1 cellular context compared by ENCODE assay signal in the genomic region with DNA sequence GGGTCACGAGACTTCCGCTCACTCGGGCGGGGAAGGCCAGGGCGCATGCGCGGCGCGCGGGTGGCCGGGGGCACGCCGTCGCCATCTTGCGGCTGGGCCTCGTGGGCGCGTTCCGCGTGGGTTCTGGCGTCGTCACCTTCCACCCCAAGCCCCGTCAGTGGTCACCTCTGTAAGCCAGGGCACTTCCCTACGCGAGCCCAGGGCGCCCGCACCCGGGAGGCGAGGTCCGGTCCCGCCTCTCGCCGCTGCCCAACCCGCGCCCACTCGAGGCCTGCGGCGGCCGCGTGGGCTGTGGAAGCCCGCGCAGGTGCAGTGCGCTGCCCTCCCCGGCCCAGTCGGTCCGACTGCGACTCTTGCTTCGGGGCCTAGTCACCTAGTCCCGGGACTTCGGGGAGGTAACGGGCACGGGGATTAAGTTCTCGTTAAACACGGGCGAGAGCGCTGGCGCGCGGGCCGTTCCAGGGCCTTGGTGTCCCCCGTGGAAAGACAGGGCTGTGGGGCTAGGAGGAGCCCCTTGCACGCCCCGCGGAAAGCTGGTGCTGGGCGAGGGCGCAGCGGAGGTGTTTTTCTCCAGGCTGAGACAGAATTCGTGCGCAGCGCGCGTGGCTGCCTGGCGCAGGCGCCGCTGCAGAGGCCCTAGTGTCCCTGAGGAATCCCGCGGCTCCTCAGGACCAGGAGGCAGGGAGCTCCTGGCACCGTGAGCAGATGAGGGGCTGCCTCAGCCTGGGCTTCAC.
TF ChIP-seq lines count a peak whose summit lies in the region.

No MANE protein-coding gene starts in this region.

TF ChIP-seq in HepG2, 621 proteins besides CTCF, POLR2A, EP300 and RAD21 (continued from another document and continues in another):
- TF ChIP-seq KDM5B (CRISPR knock-in tag; IDR thresholded peaks at IDR 0.05; ENCODE audit: borderline replicate concordance) = peak; percentile 100
- TF ChIP-seq GPN1 (CRISPR knock-in tag; IDR thresholded peaks at IDR 0.05; ENCODE audit: borderline replicate concordance) = no peak
- peak; percentile 74 for TF ChIP-seq ZZZ3 (CRISPR knock-in tag; IDR thresholded peaks at IDR 0.05; ENCODE audit: borderline replicate concordance)
- TF ChIP-seq TAF1 (CRISPR knock-in tag; IDR thresholded peaks at IDR 0.05) = peak; percentile 83
- TF ChIP-seq NFYC (CRISPR knock-in tag; IDR thresholded peaks at IDR 0.05) = peak; percentile 56
- TF ChIP-seq, protein P1, sequence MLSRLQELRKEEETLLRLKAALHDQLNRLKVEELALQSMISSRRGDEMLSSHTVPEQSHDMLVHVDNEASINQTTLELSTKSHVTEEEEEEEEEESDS (CRISPR knock-in tag; IDR thresholded peaks at IDR 0.05; ENCODE audit: borderline replicate concordance) = no peak
- TF ChIP-seq CREM (IDR thresholded peaks at IDR 0.05) = no peak
- no peak for TF ChIP-seq CREM (CRISPR knock-in tag; IDR thresholded peaks at IDR 0.05)
- peak; percentile 93 for TF ChIP-seq ZFP36L1 (CRISPR knock-in tag; IDR thresholded peaks at IDR 0.05)
- TF ChIP-seq MLLT10 (CRISPR knock-in tag; IDR thresholded peaks at IDR 0.05) = no peak
- TF ChIP-seq, protein P2, sequence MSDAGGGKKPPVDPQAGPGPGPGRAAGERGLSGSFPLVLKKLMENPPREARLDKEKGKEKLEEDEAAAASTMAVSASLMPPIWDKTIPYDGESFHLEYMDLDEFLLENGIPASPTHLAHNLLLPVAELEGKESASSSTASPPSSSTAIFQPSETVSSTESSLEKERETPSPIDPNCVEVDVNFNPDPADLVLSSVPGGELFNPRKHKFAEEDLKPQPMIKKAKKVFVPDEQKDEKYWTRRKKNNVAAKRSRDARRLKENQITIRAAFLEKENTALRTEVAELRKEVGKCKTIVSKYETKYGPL (CRISPR knock-in tag; IDR thresholded peaks at IDR 0.05) = no peak
- TF ChIP-seq, protein P3, sequence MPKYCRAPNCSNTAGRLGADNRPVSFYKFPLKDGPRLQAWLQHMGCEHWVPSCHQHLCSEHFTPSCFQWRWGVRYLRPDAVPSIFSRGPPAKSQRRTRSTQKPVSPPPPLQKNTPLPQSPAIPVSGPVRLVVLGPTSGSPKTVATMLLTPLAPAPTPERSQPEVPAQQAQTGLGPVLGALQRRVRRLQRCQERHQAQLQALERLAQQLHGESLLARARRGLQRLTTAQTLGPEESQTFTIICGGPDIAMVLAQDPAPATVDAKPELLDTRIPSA (CRISPR knock-in tag; IDR thresholded peaks at IDR 0.05; ENCODE audit: borderline replicate concordance) = no peak; the same call in 1 of the 2 replicates
- TF ChIP-seq ZNF652 (CRISPR knock-in tag; IDR thresholded peaks at IDR 0.05; ENCODE audit: borderline replicate concordance, low read depth) = no peak
- TF ChIP-seq SP1 (IDR thresholded peaks at IDR 0.05) = no peak
- peak; percentile 60 for TF ChIP-seq SP1 (CRISPR knock-in tag; IDR thresholded peaks at IDR 0.05)
- no peak for TF ChIP-seq ZNF33A (CRISPR knock-in tag; IDR thresholded peaks at IDR 0.05; ENCODE audit: borderline replicate concordance)
- no peak for TF ChIP-seq FOXJ3 (CRISPR knock-in tag; IDR thresholded peaks at IDR 0.05; ENCODE audit: borderline replicate concordance)
- TF ChIP-seq ZNF317 (CRISPR knock-in tag; IDR thresholded peaks at IDR 0.05) = no peak; the same call in 1 of the 2 replicates
- TF ChIP-seq, protein P4, sequence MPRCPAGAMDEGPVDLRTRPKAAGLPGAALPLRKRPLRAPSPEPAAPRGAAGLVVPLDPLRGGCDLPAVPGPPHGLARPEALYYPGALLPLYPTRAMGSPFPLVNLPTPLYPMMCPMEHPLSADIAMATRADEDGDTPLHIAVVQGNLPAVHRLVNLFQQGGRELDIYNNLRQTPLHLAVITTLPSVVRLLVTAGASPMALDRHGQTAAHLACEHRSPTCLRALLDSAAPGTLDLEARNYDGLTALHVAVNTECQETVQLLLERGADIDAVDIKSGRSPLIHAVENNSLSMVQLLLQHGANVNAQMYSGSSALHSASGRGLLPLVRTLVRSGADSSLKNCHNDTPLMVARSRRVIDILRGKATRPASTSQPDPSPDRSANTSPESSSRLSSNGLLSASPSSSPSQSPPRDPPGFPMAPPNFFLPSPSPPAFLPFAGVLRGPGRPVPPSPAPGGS (CRISPR knock-in tag; IDR thresholded peaks at IDR 0.05) = peak; percentile 97; the same call in 1 of the 2 replicates
- TF ChIP-seq, protein P5, sequence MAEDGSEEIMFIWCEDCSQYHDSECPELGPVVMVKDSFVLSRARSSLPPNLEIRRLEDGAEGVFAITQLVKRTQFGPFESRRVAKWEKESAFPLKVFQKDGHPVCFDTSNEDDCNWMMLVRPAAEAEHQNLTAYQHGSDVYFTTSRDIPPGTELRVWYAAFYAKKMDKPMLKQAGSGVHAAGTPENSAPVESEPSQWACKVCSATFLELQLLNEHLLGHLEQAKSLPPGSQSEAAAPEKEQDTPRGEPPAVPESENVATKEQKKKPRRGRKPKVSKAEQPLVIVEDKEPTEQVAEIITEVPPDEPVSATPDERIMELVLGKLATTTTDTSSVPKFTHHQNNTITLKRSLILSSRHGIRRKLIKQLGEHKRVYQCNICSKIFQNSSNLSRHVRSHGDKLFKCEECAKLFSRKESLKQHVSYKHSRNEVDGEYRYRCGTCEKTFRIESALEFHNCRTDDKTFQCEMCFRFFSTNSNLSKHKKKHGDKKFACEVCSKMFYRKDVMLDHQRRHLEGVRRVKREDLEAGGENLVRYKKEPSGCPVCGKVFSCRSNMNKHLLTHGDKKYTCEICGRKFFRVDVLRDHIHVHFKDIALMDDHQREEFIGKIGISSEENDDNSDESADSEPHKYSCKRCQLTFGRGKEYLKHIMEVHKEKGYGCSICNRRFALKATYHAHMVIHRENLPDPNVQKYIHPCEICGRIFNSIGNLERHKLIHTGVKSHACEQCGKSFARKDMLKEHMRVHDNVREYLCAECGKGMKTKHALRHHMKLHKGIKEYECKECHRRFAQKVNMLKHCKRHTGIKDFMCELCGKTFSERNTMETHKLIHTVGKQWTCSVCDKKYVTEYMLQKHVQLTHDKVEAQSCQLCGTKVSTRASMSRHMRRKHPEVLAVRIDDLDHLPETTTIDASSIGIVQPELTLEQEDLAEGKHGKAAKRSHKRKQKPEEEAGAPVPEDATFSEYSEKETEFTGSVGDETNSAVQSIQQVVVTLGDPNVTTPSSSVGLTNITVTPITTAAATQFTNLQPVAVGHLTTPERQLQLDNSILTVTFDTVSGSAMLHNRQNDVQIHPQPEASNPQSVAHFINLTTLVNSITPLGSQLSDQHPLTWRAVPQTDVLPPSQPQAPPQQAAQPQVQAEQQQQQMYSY (CRISPR knock-in tag; IDR thresholded peaks at IDR 0.05) = no peak
- TF ChIP-seq ZNF709 (CRISPR knock-in tag; IDR thresholded peaks at IDR 0.05) = peak; percentile 98
- peak; percentile 91 for TF ChIP-seq U2AF1 (optimal IDR thresholded peaks at IDR 0.05; ENCODE audit: low read depth, low read length)
- TF ChIP-seq ZNF24 (IDR thresholded peaks at IDR 0.05) = peak; percentile 53; the same call in 1 of the 2 replicates
- TF ChIP-seq CHCHD3 (CRISPR knock-in tag; IDR thresholded peaks at IDR 0.05) = peak; percentile 95
- peak; percentile 71; the same call in 1 of the 2 replicates for TF ChIP-seq HNRNPUL1 (IDR thresholded peaks at IDR 0.05; ENCODE audit: low read depth, low read length)
- peak; percentile 97 for TF ChIP-seq ZNF468 (CRISPR knock-in tag; IDR thresholded peaks at IDR 0.05)
- no peak for TF ChIP-seq ZNF850 (CRISPR knock-in tag; conservative IDR thresholded peaks at IDR 0.05)
- TF ChIP-seq ZSCAN20 (CRISPR knock-in tag; IDR thresholded peaks at IDR 0.05; ENCODE audit: borderline replicate concordance) = peak; percentile 89
- TF ChIP-seq ZNF713 (CRISPR knock-in tag; IDR thresholded peaks at IDR 0.05) = peak; percentile 62
- TF ChIP-seq KMT2B (CRISPR knock-in tag; IDR thresholded peaks at IDR 0.05) = peak; percentile 72
- TF ChIP-seq ZNF660 (CRISPR knock-in tag; IDR thresholded peaks at IDR 0.05; ENCODE audit: borderline replicate concordance, low read depth) = no peak
- no peak for TF ChIP-seq STAG1 (CRISPR knock-in tag; IDR thresholded peaks at IDR 0.05)
- TF ChIP-seq RBFOX2 (IDR thresholded peaks at IDR 0.05; ENCODE audit: low read depth, low read length) = peak; percentile 98
- no peak; the same call in 1 of the 2 replicates for TF ChIP-seq ZNF674 (CRISPR knock-in tag; IDR thresholded peaks at IDR 0.05; ENCODE audit: low read depth)
- peak; percentile 99 for TF ChIP-seq ZNF547 (CRISPR knock-in tag; IDR thresholded peaks at IDR 0.05)
- TF ChIP-seq ZNF761 (CRISPR knock-in tag; conservative IDR thresholded peaks at IDR 0.05) = peak; percentile 92
- TF ChIP-seq ONECUT2 (CRISPR knock-in tag; IDR thresholded peaks at IDR 0.05) = no peak
- TF ChIP-seq ELF4 (CRISPR knock-in tag; IDR thresholded peaks at IDR 0.05; ENCODE audit: borderline replicate concordance) = peak; percentile 95
- peak; percentile 65 for TF ChIP-seq ARID2 (CRISPR knock-in tag; IDR thresholded peaks at IDR 0.05; ENCODE audit: borderline replicate concordance)
- TF ChIP-seq, protein P6, sequence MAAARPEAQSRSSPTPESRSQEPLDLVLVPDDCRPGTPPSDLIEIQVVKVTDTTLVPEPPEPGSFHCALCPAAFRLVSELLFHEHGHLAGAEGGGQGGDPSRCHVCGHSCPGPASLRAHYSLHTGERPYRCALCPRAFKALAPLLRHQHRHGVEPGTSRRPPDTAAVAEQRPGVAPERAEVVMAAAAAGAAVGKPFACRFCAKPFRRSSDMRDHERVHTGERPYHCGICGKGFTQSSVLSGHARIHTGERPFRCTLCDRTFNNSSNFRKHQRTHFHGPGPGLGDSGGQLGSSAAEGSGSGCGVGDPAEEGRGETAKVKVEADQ (CRISPR knock-in tag; IDR thresholded peaks at IDR 0.05; ENCODE audit: borderline replicate concordance) = no peak; the same call in 1 of the 2 replicates
- peak; percentile 90; the same call in 1 of the 2 replicates for TF ChIP-seq ZNF567 (CRISPR knock-in tag; IDR thresholded peaks at IDR 0.05; ENCODE audit: borderline replicate concordance)
- TF ChIP-seq SP140L (CRISPR knock-in tag; IDR thresholded peaks at IDR 0.05; ENCODE audit: borderline replicate concordance) = no peak
- TF ChIP-seq NFKB2 (CRISPR knock-in tag; IDR thresholded peaks at IDR 0.05; ENCODE audit: borderline replicate concordance) = peak; percentile 87
- peak; percentile 88; the same call in 1 of the 2 replicates for TF ChIP-seq ZNF230 (CRISPR knock-in tag; IDR thresholded peaks at IDR 0.05)
- TF ChIP-seq SMC3 (IDR thresholded peaks at IDR 0.05; ENCODE audit: low read length) = no peak
- TF ChIP-seq SIN3A (IDR thresholded peaks at IDR 0.05; ENCODE audit: borderline replicate concordance, low read depth, low read length) = no peak
- TF ChIP-seq, protein P7, sequence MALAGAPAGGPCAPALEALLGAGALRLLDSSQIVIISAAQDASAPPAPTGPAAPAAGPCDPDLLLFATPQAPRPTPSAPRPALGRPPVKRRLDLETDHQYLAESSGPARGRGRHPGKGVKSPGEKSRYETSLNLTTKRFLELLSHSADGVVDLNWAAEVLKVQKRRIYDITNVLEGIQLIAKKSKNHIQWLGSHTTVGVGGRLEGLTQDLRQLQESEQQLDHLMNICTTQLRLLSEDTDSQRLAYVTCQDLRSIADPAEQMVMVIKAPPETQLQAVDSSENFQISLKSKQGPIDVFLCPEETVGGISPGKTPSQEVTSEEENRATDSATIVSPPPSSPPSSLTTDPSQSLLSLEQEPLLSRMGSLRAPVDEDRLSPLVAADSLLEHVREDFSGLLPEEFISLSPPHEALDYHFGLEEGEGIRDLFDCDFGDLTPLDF (CRISPR knock-in tag; IDR thresholded peaks at IDR 0.05) = peak; percentile 79
- no peak for TF ChIP-seq SUZ12 (IDR thresholded peaks at IDR 0.05; ENCODE audit: low read depth, low read length)
- peak; percentile 91 for TF ChIP-seq BRD4 (CRISPR knock-in tag; IDR thresholded peaks at IDR 0.05)
- no peak for TF ChIP-seq GTF3A (CRISPR knock-in tag; conservative IDR thresholded peaks at IDR 0.05)
- TF ChIP-seq ZNF256 (CRISPR knock-in tag; conservative IDR thresholded peaks at IDR 0.05) = no peak
- TF ChIP-seq ZNF101 (CRISPR knock-in tag; IDR thresholded peaks at IDR 0.05; ENCODE audit: borderline replicate concordance, low read depth) = peak; percentile 48; the same call in 1 of the 2 replicates
- no peak for TF ChIP-seq ZNF282 (IDR thresholded peaks at IDR 0.05; ENCODE audit: partially characterized antibody)
- TF ChIP-seq GATAD2A (CRISPR knock-in tag; IDR thresholded peaks at IDR 0.05) = peak; percentile 51; the same call in 1 of the 2 replicates
- TF ChIP-seq JDP2 (CRISPR knock-in tag; IDR thresholded peaks at IDR 0.05; ENCODE audit: borderline replicate concordance) = peak; percentile 51; the same call in 1 of the 2 replicates
- no peak for TF ChIP-seq ATF1 (CRISPR knock-in tag; IDR thresholded peaks at IDR 0.05)
- TF ChIP-seq, protein P8, sequence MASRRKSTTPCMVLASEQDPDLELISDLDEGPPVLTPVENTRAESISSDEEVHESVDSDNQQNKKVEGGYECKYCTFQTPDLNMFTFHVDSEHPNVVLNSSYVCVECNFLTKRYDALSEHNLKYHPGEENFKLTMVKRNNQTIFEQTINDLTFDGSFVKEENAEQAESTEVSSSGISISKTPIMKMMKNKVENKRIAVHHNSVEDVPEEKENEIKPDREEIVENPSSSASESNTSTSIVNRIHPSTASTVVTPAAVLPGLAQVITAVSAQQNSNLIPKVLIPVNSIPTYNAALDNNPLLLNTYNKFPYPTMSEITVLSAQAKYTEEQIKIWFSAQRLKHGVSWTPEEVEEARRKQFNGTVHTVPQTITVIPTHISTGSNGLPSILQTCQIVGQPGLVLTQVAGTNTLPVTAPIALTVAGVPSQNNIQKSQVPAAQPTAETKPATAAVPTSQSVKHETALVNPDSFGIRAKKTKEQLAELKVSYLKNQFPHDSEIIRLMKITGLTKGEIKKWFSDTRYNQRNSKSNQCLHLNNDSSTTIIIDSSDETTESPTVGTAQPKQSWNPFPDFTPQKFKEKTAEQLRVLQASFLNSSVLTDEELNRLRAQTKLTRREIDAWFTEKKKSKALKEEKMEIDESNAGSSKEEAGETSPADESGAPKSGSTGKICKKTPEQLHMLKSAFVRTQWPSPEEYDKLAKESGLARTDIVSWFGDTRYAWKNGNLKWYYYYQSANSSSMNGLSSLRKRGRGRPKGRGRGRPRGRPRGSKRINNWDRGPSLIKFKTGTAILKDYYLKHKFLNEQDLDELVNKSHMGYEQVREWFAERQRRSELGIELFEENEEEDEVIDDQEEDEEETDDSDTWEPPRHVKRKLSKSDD (CRISPR knock-in tag; IDR thresholded peaks at IDR 0.05; ENCODE audit: low read depth) = peak; percentile 96; the same call in 1 of the 2 replicates
- no peak; the same call in 1 of the 2 replicates for TF ChIP-seq TP53 (CRISPR knock-in tag; conservative IDR thresholded peaks at IDR 0.05)
- no peak for TF ChIP-seq GZF1 (CRISPR knock-in tag; IDR thresholded peaks at IDR 0.05)
- TF ChIP-seq ZKSCAN8 (CRISPR knock-in tag; IDR thresholded peaks at IDR 0.05; ENCODE audit: borderline replicate concordance) = peak; percentile 26
- TF ChIP-seq ZNF720 (CRISPR knock-in tag; IDR thresholded peaks at IDR 0.05) = no peak
- TF ChIP-seq, protein P9, sequence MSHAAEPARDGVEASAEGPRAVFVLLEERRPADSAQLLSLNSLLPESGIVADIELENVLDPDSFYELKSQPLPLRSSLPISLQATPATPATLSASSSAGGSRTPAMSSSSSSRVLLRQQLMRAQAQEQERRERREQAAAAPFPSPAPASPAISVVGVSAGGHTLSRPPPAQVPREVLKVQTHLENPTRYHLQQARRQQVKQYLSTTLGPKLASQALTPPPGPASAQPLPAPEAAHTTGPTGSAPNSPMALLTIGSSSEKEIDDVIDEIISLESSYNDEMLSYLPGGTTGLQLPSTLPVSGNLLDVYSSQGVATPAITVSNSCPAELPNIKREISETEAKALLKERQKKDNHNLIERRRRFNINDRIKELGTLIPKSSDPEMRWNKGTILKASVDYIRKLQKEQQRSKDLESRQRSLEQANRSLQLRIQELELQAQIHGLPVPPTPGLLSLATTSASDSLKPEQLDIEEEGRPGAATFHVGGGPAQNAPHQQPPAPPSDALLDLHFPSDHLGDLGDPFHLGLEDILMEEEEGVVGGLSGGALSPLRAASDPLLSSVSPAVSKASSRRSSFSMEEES (CRISPR knock-in tag; IDR thresholded peaks at IDR 0.05) = peak; percentile 97
